21 cellular contexts compared by ENCODE assay signal in the genomic region with DNA sequence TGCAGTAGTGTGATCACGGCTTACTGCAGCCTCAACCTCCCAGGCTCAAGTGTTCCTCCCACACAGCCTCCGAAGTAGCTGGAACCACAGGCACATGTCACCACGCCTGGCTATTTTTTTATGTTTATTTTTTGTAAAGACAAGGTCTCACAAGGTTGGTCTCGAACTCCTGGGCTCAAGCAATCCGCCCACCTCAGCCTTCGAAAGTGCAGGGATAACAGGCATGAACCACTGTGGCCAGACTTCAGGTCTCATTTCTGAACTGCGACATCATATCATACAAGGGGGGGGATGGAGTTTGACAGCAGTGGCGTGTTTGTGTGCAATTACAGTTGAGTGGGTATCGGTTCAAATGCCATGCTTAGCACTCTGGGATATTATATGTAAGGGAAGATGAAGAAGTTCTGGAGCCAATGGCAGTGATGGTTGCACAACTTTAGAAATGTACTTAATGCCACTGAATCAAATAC.
"Had no signal": no experiment of that assay in that cellular context is flagged by ENCODE, and none has a peak within 500 bp of the region (broad histone marks: within the 10 kb centered on the region; RNA-seq: fewer than 3 reads in every experiment).

No MANE protein-coding gene starts in this region.

- H3K9ac ChIP-seq: neural progenitor cell had no signal

- DNase-seq: effector memory CD4-positive, alpha-beta T cell; gastrocnemius medialis; immature natural killer cell; lower lobe of right lung; mesenchymal stem cell; midbrain; nucleus accumbens; pancreas; small intestine; stimulated activated CD4-positive, alpha-beta T cell treated with anti-CD3 and anti-CD28 coated beads, Interleukin-12 subunit alpha, Interleukin-12 subunit beta, amount 100 ng/mL, for 4 hours; stimulated activated naive CD8-positive, alpha-beta T cell treated with anti-CD3 and anti-CD28 coated beads, Interleukin-15, Interleukin-2, amounts not matched to agents 100 U/mL and 50 U/mL, for 24 hours; thyroid gland had no signal

- H3K36me3 ChIP-seq: gastrocnemius medialis, left lung, lower lobe of right lung, neural progenitor cell, pancreas, suprapubic skin, thyroid gland had no signal

- H2AFZ ChIP-seq: neural progenitor cell had no signal

- ATAC-seq: esophagus mucosa; gastrocnemius medialis; left lung; lower lobe of right lung; natural killer cell treated with Interleukin-12 subunit alpha and Interleukin-12 subunit beta and Interleukin-15 and Interleukin-18, amount 100 ng/mL, for 72 hours; pancreas; right cardiac atrium; stimulated activated naive CD8-positive, alpha-beta T cell treated with anti-CD3 and anti-CD28 coated beads, Interleukin-15, Interleukin-2, amounts not matched to agents 100 U/mL and 50 U/mL, for 24 hours had no signal

- FAIRE-seq: endometrium, keratinocyte, pancreas, small intestine, urothelium cell line had no signal

- H3K27ac ChIP-seq: gastrocnemius medialis, left lung, lower lobe of right lung, neural progenitor cell, pancreas, suprapubic skin, thyroid gland had no signal

- H3K4me2 ChIP-seq: neural progenitor cell had no signal

- H3K9me3 ChIP-seq: gastrocnemius medialis, left lung, lower lobe of right lung, pancreas, suprapubic skin, thyroid gland had no signal

- H3K27me3 ChIP-seq: gastrocnemius medialis, left lung, neural progenitor cell, pancreas, suprapubic skin, thyroid gland had no signal

- H3K4me3 ChIP-seq: gastrocnemius medialis, left lung, lower lobe of right lung, neural progenitor cell, pancreas, suprapubic skin, thyroid gland had no signal

- H3K4me1 ChIP-seq: gastrocnemius medialis, neural progenitor cell, pancreas, thyroid gland had no signal
